ENCODE assay signal across 7 cellular contexts in the genomic region with DNA sequence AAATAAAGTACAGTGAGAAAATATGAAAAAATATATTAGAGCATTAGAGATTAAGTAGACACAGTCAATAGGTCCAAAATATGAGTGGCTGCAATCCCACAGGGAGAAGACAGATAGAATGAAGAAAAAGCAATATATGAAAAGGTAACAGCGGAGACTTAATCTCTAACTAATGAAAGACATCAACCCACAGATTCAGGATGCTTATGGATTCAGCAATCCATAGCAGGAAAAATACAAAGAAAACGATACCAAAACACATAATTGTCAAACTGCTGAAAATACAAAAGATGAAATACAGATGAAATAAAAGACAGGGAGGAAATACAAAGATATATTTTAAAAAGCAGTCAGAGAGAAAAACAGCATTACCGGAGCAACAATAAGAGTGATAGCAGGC.
"Had no signal": no experiment of that assay in that cellular context is flagged by ENCODE, and none has a peak within 500 bp of the region (broad histone marks: within the 10 kb centered on the region; RNA-seq: fewer than 3 reads in every experiment).

No MANE protein-coding gene starts in this region.

- FAIRE-seq: GM12878, GM12891, GM12892, GM18507, GM19239 had no signal

- DNase-seq: GDM1, GF-D8 had no signal

- H3K4me3 ChIP-seq: GM12878 had no signal
